In genomic region chr11:101096036-101096704, GRCh38 we compare ENCODE assay signal across 24 cellular contexts. TPM values are rescaled to one million over a fixed set of nuclear protein-coding genes. Genes with fewer than 3 reads are reported as not detected.
A peak's percentile ranks its signal among the peaks of the same experiment; 100 is the strongest.
DNase-seq lines count a peak whose midpoint lies in the region; ATAC-seq and TF ChIP-seq lines count a peak whose summit lies in the region.
"Had no signal": no experiment of that assay in that cellular context is flagged by ENCODE, and none has a peak within 500 bp of the region (broad histone marks: within the 10 kb centered on the region; RNA-seq: fewer than 3 reads in every experiment).

No MANE protein-coding gene starts in this region.

- no peaks in the 10 kb centered on the region for H3K36me3 Mint-ChIP-seq in MCF 10A (ENCODE audit: insufficient read depth, unreplicated experiment)
- H3K36me3 Mint-ChIP-seq: activated naive CD4-positive, alpha-beta T cell treated with anti-CD3 and anti-CD28 coated beads, Interleukin-2, amount 50 U/mL, for 24 hours; CD4-positive, CD25-positive, alpha-beta regulatory T cell had no signal

- H3K9me3 Mint-ChIP-seq in MCF 10A (ENCODE audit: unreplicated experiment) = peaks cover 7% of the 10 kb centered on the region

- H2AFZ ChIP-seq in mammary epithelial cell (ENCODE audit: low read depth, low read length) = no peak overlapping the region
- H2AFZ ChIP-seq: parathyroid adenoma, PC-9 had no signal

- no peaks in the 10 kb centered on the region for H3K27me3 Mint-ChIP-seq in MCF 10A (ENCODE audit: insufficient read depth, unreplicated experiment)
- H3K27me3 Mint-ChIP-seq: activated CD8-positive, alpha-beta T cell treated with anti-CD3 and anti-CD28 coated beads for 36 hours; activated naive CD4-positive, alpha-beta T cell treated with anti-CD3 and anti-CD28 coated beads, Interleukin-2, amount 50 U/mL, for 24 hours; CD4-positive, CD25-positive, alpha-beta regulatory T cell had no signal

- H3K4me2 ChIP-seq in mammary epithelial cell (ENCODE audit: insufficient read depth, low read depth, low read length) = no peak overlapping the region
- H3K4me2 ChIP-seq: PC-9, smooth muscle cell had no signal

- CTCF ChIA-PET in MCF 10A (lab: Yijun Ruan, JAX) = interaction anchor here (0.6 kb wide), 1 partner anchor 338 kb away, joined by 5 read pairs; no protein-coding TSS in a partner anchor
- CTCF ChIA-PET in mammary epithelial cell (lab: Charles Lee; ENCODE audit: low non-redundant PET) = no interaction called here

- TF ChIP-seq CTCF in MCF 10A (IDR thresholded peaks at IDR 0.05; ENCODE audit: unreplicated experiment) (no peak), mammary epithelial cell (conservative IDR thresholded peaks at IDR 0.05 in 1 of 2, IDR thresholded peaks at IDR 0.05 in 1 of 2; ENCODE audit: extremely low read depth in 1 of 2, insufficient read depth in 1 of 2, low read depth in 1 of 2, low read length in 2 of 2) (no peak), cardiac fibroblast (IDR thresholded peaks at IDR 0.05; ENCODE audit: low read depth, low read length) (no peak), WERI-Rb-1 (IDR thresholded peaks at IDR 0.05; ENCODE audit: low read depth, low read length) (no peak)

- DNase-seq in MCF 10A (ENCODE audit: unreplicated experiment) = peak; percentile 66
- no peak for DNase-seq in mammary epithelial cell
- peak; percentile 19 to 53 for DNase-seq in cardiac fibroblast (ENCODE audit: low read depth in 2 of 2)
- DNase-seq in iris pigment epithelial cell (ENCODE audit: low read depth) = peak; percentile 1
- peak; percentile 59 to 74 for DNase-seq in aorta
- DNase-seq in GDM1 (lab: John Stamatoyannopoulos, UW) = no peak
- DNase-seq in effector CD4-positive, alpha-beta T cell = no peak
- DNase-seq in WERI-Rb-1 = no peak
- DNase-seq: activated CD4-positive, CD25-positive, alpha-beta regulatory T cell; activated CD8-positive, alpha-beta T cell treated with anti-CD3 and anti-CD28 coated beads for 36 hours; activated T-cell treated with anti-CD3 and anti-CD28 coated beads, Interleukin-2, amount 50 U/mL, for 48 hours; CD4-positive, CD25-positive, alpha-beta regulatory T cell; dorsolateral prefrontal cortex; H7; Karpas-422; NCI-H1105; NCI-H748 treated with DMSO at 0.1 percent for 48 hours had no signal

- intact Hi-C loops in MCF 10A (cut with micrococcal nuclease) (no loop called here), mammary epithelial cell (cut with micrococcal nuclease) (no loop called here), aorta (cut with DNase I) (no loop called here)

- in situ Hi-C loops in mammary epithelial cell (cut with MboI; ENCODE audit: low sequenced_read_pairs in 2 of 2) = no loop called here

- H3K36me3 ChIP-seq in mammary epithelial cell (ENCODE audit: insufficient read depth, low read length) = no peaks in the 10 kb centered on the region
- no peaks in the 10 kb centered on the region for H3K36me3 ChIP-seq in aorta (ENCODE audit: control insufficient read depth in 1 of 2, insufficient read depth in 2 of 2, low read length in 1 of 2)
- no peaks in the 10 kb centered on the region for H3K36me3 ChIP-seq in WERI-Rb-1
- H3K36me3 ChIP-seq: breast epithelium had no signal

- H3K4me1 Mint-ChIP-seq in MCF 10A (ENCODE audit: insufficient read depth, unreplicated experiment) = no peaks in the 10 kb centered on the region
- H3K4me1 Mint-ChIP-seq: activated naive CD4-positive, alpha-beta T cell treated with anti-CD3 and anti-CD28 coated beads, Interleukin-2, amount 50 U/mL, for 24 hours; CD4-positive, CD25-positive, alpha-beta regulatory T cell had no signal

- H3K9me3 ChIP-seq in mammary epithelial cell (replicated peaks; ENCODE audit: insufficient read depth, low read length) = no peaks in the 10 kb centered on the region
- H3K9me3 ChIP-seq in aorta (ENCODE audit: control insufficient read depth, low read length) = no peaks in the 10 kb centered on the region
- H3K9me3 ChIP-seq in WERI-Rb-1 (ENCODE audit: severe bottlenecking) = no peaks in the 10 kb centered on the region
- H3K9me3 ChIP-seq: breast epithelium had no signal

- no peaks in the 10 kb centered on the region for H3K79me2 ChIP-seq in mammary epithelial cell (ENCODE audit: insufficient read depth, low read length)
- H3K79me2 ChIP-seq: parathyroid adenoma had no signal

- H3K27ac ChIP-seq in mammary epithelial cell (ENCODE audit: insufficient read depth, low read depth, low read length) (no peak overlapping the region), aorta (ENCODE audit: low read depth in 1 of 2, low read length in 2 of 2) (no peak overlapping the region), WERI-Rb-1 (no peak overlapping the region)
- H3K27ac ChIP-seq: breast epithelium, dorsolateral prefrontal cortex, parathyroid adenoma, PC-9 had no signal

- no peak overlapping the region for H3K4me3 Mint-ChIP-seq in MCF 10A (ENCODE audit: unreplicated experiment)
- H3K4me3 Mint-ChIP-seq: activated CD8-positive, alpha-beta T cell treated with anti-CD3 and anti-CD28 coated beads for 36 hours; activated naive CD4-positive, alpha-beta T cell treated with anti-CD3 and anti-CD28 coated beads, Interleukin-2, amount 50 U/mL, for 24 hours; CD4-positive, CD25-positive, alpha-beta regulatory T cell had no signal

- no peaks in the 10 kb centered on the region for H3K4me1 ChIP-seq in mammary epithelial cell (ENCODE audit: insufficient read depth, low read length)
- H3K4me1 ChIP-seq in aorta (ENCODE audit: control insufficient read depth in 1 of 2, insufficient read depth in 2 of 2, low read length in 2 of 2) = peaks cover 2 to 19% of the 10 kb centered on the region in 2 donors
- H3K4me1 ChIP-seq: breast epithelium had no signal

- BruUV-seq in MCF 10A (replicated peaks; lab: Mats Ljungman, UMichigan) (no TSS peak), mammary epithelial cell (replicated peaks; lab: Mats Ljungman, UMichigan) (no TSS peak)

- H3K27me3 ChIP-seq in mammary epithelial cell (ENCODE audit: insufficient read depth, low read length) = no peaks in the 10 kb centered on the region
- no peaks in the 10 kb centered on the region for H3K27me3 ChIP-seq in aorta (ENCODE audit: control insufficient read depth in 1 of 2, insufficient read depth in 2 of 2, low read length in 1 of 2)
- H3K27me3 ChIP-seq in WERI-Rb-1 (ENCODE audit: insufficient read depth, low read depth, severe bottlenecking) = peaks cover 2% of the 10 kb centered on the region
- H3K27me3 ChIP-seq: breast epithelium, dorsolateral prefrontal cortex had no signal

- H3K27ac Mint-ChIP-seq in MCF 10A (ENCODE audit: low read depth, unreplicated experiment) = no peak overlapping the region
- H3K27ac Mint-ChIP-seq: activated CD8-positive, alpha-beta T cell treated with anti-CD3 and anti-CD28 coated beads for 36 hours; activated naive CD4-positive, alpha-beta T cell treated with anti-CD3 and anti-CD28 coated beads, Interleukin-2, amount 50 U/mL, for 24 hours; CD4-positive, CD25-positive, alpha-beta regulatory T cell had no signal

- 8% methylated on average over 4 of the region's 4 CpGs for WGBS in mammary epithelial cell (ENCODE audit: low coverage, missing lambda C conversion rate)
- WGBS in aorta, 2 donors = 1 to 7% methylated on average over 4 of the region's 4 CpGs

- H3K9ac ChIP-seq in mammary epithelial cell (ENCODE audit: insufficient read depth, low read length) = no peak overlapping the region
- H3K9ac ChIP-seq: parathyroid adenoma had no signal

- no peak overlapping the region for H3K4me3 ChIP-seq in mammary epithelial cell (replicated peaks in 1 of 3; ENCODE audit: insufficient read depth in 1 of 3, low read depth in 2 of 3, low read length in 3 of 3)
- no peak overlapping the region for H3K4me3 ChIP-seq in cardiac fibroblast (replicated peaks in 1 of 2; ENCODE audit: low read depth in 2 of 2, low read length in 2 of 2)
- H3K4me3 ChIP-seq in aorta (ENCODE audit: low read length in 2 of 2) = no peak overlapping the region
- no peak overlapping the region for H3K4me3 ChIP-seq in WERI-Rb-1 (ENCODE audit: low read depth, low read length)
- H3K4me3 ChIP-seq: breast epithelium, dorsolateral prefrontal cortex, lung, PC-9, smooth muscle cell had no signal

- dilution Hi-C loops in mammary epithelial cell (cut with HindIII; ENCODE audit: low sequenced_read_pairs) = no loop called here

- POLR2A ChIA-PET in MCF 10A (lab: Yijun Ruan, JAX) = no interaction called here

- H4K20me1 ChIP-seq in mammary epithelial cell (ENCODE audit: insufficient read depth, low read length) = no peaks in the 10 kb centered on the region

- peak; percentile 48 for ATAC-seq in aorta (ENCODE audit: low FRiP score)
- ATAC-seq: activated CD8-positive, alpha-beta T cell treated with anti-CD3 and anti-CD28 coated beads for 36 hours had no signal

RNA-seq across cellular contexts. Expression of gene PGR, which starts 33.4 kb away (rescaled TPM):
- total RNA-seq in MCF 10A (2022) = not detected in 2 replicates
- 1 to 10 TPM in 1 of 2 donors, under 1 TPM in 1; 0.61 to 3.7 TPM for total RNA-seq in mammary epithelial cell
- polyA plus RNA-seq in mammary epithelial cell = not detected
- polyA minus RNA-seq in mammary epithelial cell = not detected
- total RNA-seq in aorta = 10 to 100 TPM; 14.1 to 16.7 TPM
- polyA plus RNA-seq in aorta = 1 to 10 TPM; 3.1 to 5.1 TPM
- total RNA-seq: activated CD8-positive, alpha-beta T cell treated with anti-CD3 and anti-CD28 coated beads for 36 hours; CD4-positive, CD25-positive, alpha-beta regulatory T cell; PC-9; T-helper 2 cell treated with Interferon-gamma antibody and Interleukin-4, amounts not matched to agents 100 ng/mL and 5 ng/mL, for 36 hours had no signal
- polyA plus RNA-seq: CD4-positive, CD25-positive, alpha-beta regulatory T cell had no signal

Comparison
In these comparisons a context has a peak if more than half of its experiments do, and no peak if none do; other contexts are left out.
1. DNase-seq: peak in MCF 10A (single experiment), cardiac fibroblast (2 of 2), iris pigment epithelial cell (single experiment) and aorta (2 of 2); none in mammary epithelial cell (single experiment), GDM1 (single experiment), effector CD4-positive, alpha-beta T cell (single experiment) and WERI-Rb-1 (single experiment).